13 cellular contexts compared by ENCODE assay signal in genomic region chr14:63867926-63868921, GRCh38. TPM values are rescaled to one million over a fixed set of nuclear protein-coding genes. Genes with fewer than 3 reads are reported as not detected.
DNase-seq lines count a peak whose midpoint lies in the region; ATAC-seq, FAIRE-seq and TF ChIP-seq lines count a peak whose summit lies in the region.
"Had no signal": no experiment of that assay in that cellular context is flagged by ENCODE, and none has a peak within 500 bp of the region (broad histone marks: within the 10 kb centered on the region; RNA-seq: fewer than 3 reads in every experiment).

No MANE protein-coding gene starts in this region.

- no peak for TF ChIP-seq CTCF in left ventricle myocardium inferior (IDR thresholded peaks at IDR 0.05; ENCODE audit: borderline replicate concordance)
- no peak for TF ChIP-seq CTCF in Peyer's patch (IDR thresholded peaks at IDR 0.05)

- H3K4me1 ChIP-seq in left ventricle myocardium inferior (peaks cover 44% of the 10 kb centered on the region), Peyer's patch (peaks cover 0 to 39% (median 7%) of the 10 kb centered on the region in 4 donors)

- peak overlapping the region; percentile 81 to 95 (median 88) for H3K27ac Mint-ChIP-seq in immature natural killer cell

- H3K27me3 Mint-ChIP-seq in immature natural killer cell (ENCODE audit: low read depth in 3 of 3), result peaks cover 0 to 5% (median 2%) of the 10 kb centered on the region in 3 donors

- peak; percentile 17 for FAIRE-seq in urothelium cell line (lab: Jason Lieb, UNC)
- FAIRE-seq: frontal cortex had no signal

- ATAC-seq in left cardiac atrium, result no peak
- ATAC-seq in GM19467 (IDR thresholded peaks at IDR 0.05; ENCODE audit: unreplicated experiment), result no peak

- H3K27ac ChIP-seq in left ventricle myocardium inferior (replicated peaks), result peak overlapping the region; percentile 10
- H3K27ac ChIP-seq in Peyer's patch, result peak overlapping the region; percentile 1 to 53 (median 28)
- H3K27ac ChIP-seq: right atrium auricular region had no signal

- peaks cover 66 to 81% of the 10 kb centered on the region in 2 donors for H3K4me1 Mint-ChIP-seq in immature natural killer cell

- H3K27me3 ChIP-seq in left ventricle myocardium inferior (ENCODE audit: low read depth) (no peaks in the 10 kb centered on the region), Peyer's patch (no peaks in the 10 kb centered on the region)
- H3K27me3 ChIP-seq: right atrium auricular region, tibial nerve had no signal

- H3K4me3 ChIP-seq in left ventricle myocardium inferior (no peak overlapping the region), Peyer's patch (peak overlapping the region in 1 of 4 donors; percentile 2)
- H3K4me3 ChIP-seq: right atrium auricular region, tibial nerve had no signal

- DNase-seq in left ventricle myocardium inferior (no peak), left cardiac atrium (no peak), Peyer's patch (no peak), immature natural killer cell (peak; percentile 35 to 45 (median 40)), urothelium cell line (ENCODE audit: low spot score) (no peak), RKO (ENCODE audit: low spot score) (no peak), DMS 273 (lab: John Stamatoyannopoulos, UW; ENCODE audit: unreplicated experiment) (no peak)
- DNase-seq: GOT3, NCI-H1105 treated with DMSO at 0.1 percent for 48 hours had no signal

- intact Hi-C loops in left ventricle myocardium inferior (cut with micrococcal nuclease) (no loop called here), left cardiac atrium (cut with DNase I) (no loop called here)

- H3K4me3 Mint-ChIP-seq in immature natural killer cell, result peak overlapping the region; percentile 49 to 77 (median 64)

- no peak for TF ChIP-seq POLR2A in Peyer's patch (IDR thresholded peaks at IDR 0.05)

- H3K36me3 ChIP-seq in left ventricle myocardium inferior, result no peaks in the 10 kb centered on the region
- H3K36me3 ChIP-seq in Peyer's patch, result no peaks in the 10 kb centered on the region
- H3K36me3 ChIP-seq: right atrium auricular region, tibial nerve had no signal

- H3K9me3 Mint-ChIP-seq in immature natural killer cell, result no peaks in the 10 kb centered on the region

- peaks cover 0 to 3% (median 0%) of the 10 kb centered on the region in 3 donors for H3K36me3 Mint-ChIP-seq in immature natural killer cell

- H3K9me3 ChIP-seq in left ventricle myocardium inferior (replicated peaks) (no peaks in the 10 kb centered on the region), Peyer's patch (no peaks in the 10 kb centered on the region)
- H3K9me3 ChIP-seq: right atrium auricular region, tibial nerve had no signal

RNA-seq across cellular contexts. Expression of gene SYNE2, which starts 15.4 kb away (rescaled TPM):
- 186 TPM for total RNA-seq in left ventricle myocardium inferior
- total RNA-seq in left cardiac atrium, result 100 to 1,000 TPM in 1 of 2 donors, 10 to 100 TPM in 1; 96.3 to 173 TPM
- total RNA-seq in Peyer's patch, result 100 to 1,000 TPM; 106 to 243 (median 153) TPM
- 100 to 1,000 TPM in 1 of 3 donors, 10 to 100 TPM in 2; 14.0 to 116 (median 20.0) TPM for polyA plus RNA-seq in immature natural killer cell

Comparison
In these comparisons a context has a peak if more than half of its experiments do, and no peak if none do; other contexts are left out.
1. DNase-seq: peak in immature natural killer cell (3 of 3); none in left ventricle myocardium inferior (single experiment), left cardiac atrium (single experiment), Peyer's patch (0 of 3), urothelium cell line (single experiment), RKO (single experiment) and DMS 273 (single experiment).